10 cellular contexts compared by ENCODE assay signal in genomic region chr10:84097787-84098353, GRCh38. TPM values are rescaled to one million over a fixed set of nuclear protein-coding genes. Genes with fewer than 3 reads are reported as not detected.
A peak's percentile ranks its signal among the peaks of the same experiment; 100 is the strongest.
DNase-seq lines count a peak whose midpoint lies in the region; ATAC-seq and TF ChIP-seq lines count a peak whose summit lies in the region.
"Had no signal": no experiment of that assay in that cellular context is flagged by ENCODE, and none has a peak within 500 bp of the region (broad histone marks: within the 10 kb centered on the region; RNA-seq: fewer than 3 reads in every experiment).

No MANE protein-coding gene starts in this region.

- no peaks in the 10 kb centered on the region for H3K9me3 ChIP-seq in A673 (ENCODE audit: low read depth, low read length, poor library complexity, severe bottlenecking)
- H3K9me3 ChIP-seq: sigmoid colon had no signal

- CTCF ChIA-PET in A673 (lab: Charles Lee): no interaction called here

- DNase-seq in A673 (ENCODE audit: low spot score) (peak; percentile 33), OCI-M1 (lab: John Stamatoyannopoulos, UW) (peak; percentile 85), fibroblast of villous mesenchyme (ENCODE audit: low read depth) (peak; percentile 18), head of caudate nucleus (no peak)
- no peak for DNase-seq in stimulated activated CD4-positive, alpha-beta T cell treated with anti-CD3 and anti-CD28 coated beads, Interleukin-1b, Interleukin-23, amount 100 ng/mL, for 48 hours
- DNase-seq: NCI-H2107, sigmoid colon had no signal

- ATAC-seq in GM21619 (IDR thresholded peaks at IDR 0.05; ENCODE audit: unreplicated experiment): no peak
- ATAC-seq in HG03469 (IDR thresholded peaks at IDR 0.05; ENCODE audit: unreplicated experiment): no peak

- H3K27me3 ChIP-seq in A673 (replicated peaks; ENCODE audit: insufficient read depth, low read depth, low read length, poor library complexity): no peaks in the 10 kb centered on the region
- H3K27me3 ChIP-seq: sigmoid colon had no signal

- TF ChIP-seq CTCF in A673 (conservative IDR thresholded peaks at IDR 0.05; ENCODE audit: low read depth, low read length) (peak; percentile 75), GM12874 (IDR thresholded peaks at IDR 0.05; ENCODE audit: insufficient read depth, low read depth, low read length) (peak; percentile 46; the same call in 1 of the 2 replicates), fibroblast of villous mesenchyme (IDR thresholded peaks at IDR 0.05; ENCODE audit: insufficient read depth, low read depth, low read length) (peak; percentile 47)

- POLR2A ChIA-PET in A673 (lab: Charles Lee; ENCODE audit: low non-redundant PET): no interaction called here

- H3K4me1 ChIP-seq in A673 (ENCODE audit: insufficient read depth, low read length, poor library complexity, severe bottlenecking): peaks cover 6% of the 10 kb centered on the region

- H3K36me3 ChIP-seq in A673 (ENCODE audit: insufficient read depth, low read length, poor library complexity, severe bottlenecking): no peaks in the 10 kb centered on the region
- H3K36me3 ChIP-seq: sigmoid colon had no signal

- no TSS peak for BruUV-seq in A673 (replicated peaks; lab: Mats Ljungman, UMichigan)

- H3K4me3 ChIP-seq in A673 (ENCODE audit: low read depth, low read length, poor library complexity, severe bottlenecking) (no peak overlapping the region), fibroblast of villous mesenchyme (ENCODE audit: low read depth, low read length) (no peak overlapping the region)
- H3K4me3 ChIP-seq: sigmoid colon had no signal

- H3K27ac ChIP-seq in A673 (ENCODE audit: low read depth, low read length, poor library complexity, severe bottlenecking): no peak overlapping the region

- intact Hi-C loops in A673 (cut with micrococcal nuclease; ENCODE audit: unreplicated experiment): no loop called here
- intact Hi-C loops in head of caudate nucleus (cut with DNase I): no loop called here

RNA-seq across cellular contexts. Expression of gene GHITM, which starts 41.4 kb away (rescaled TPM):
- 126 and 127 TPM in 2 replicates for total RNA-seq in A673 (2021)
- 177 and 185 TPM in 2 replicates for total RNA-seq in fibroblast of villous mesenchyme

Comparison
In these comparisons a context has a peak if more than half of its experiments do, and no peak if none do; other contexts are left out.
1. DNase-seq: peak in A673 (single experiment), OCI-M1 (single experiment) and fibroblast of villous mesenchyme (single experiment); none in head of caudate nucleus (0 of 42) and stimulated activated CD4-positive, alpha-beta T cell treated with anti-CD3 and anti-CD28 coated beads, Interleukin-1b, Interleukin-23, amount 100 ng/mL, for 48 hours (single experiment).
2. Peak in every context shown above with its lines, with median percentiles within 50 percentile points of each other: CTCF ChIP-seq.